1 cellular context compared by ENCODE assay signal in genomic region chr11:33774356-33775063, GRCh38.
TF ChIP-seq lines count a peak whose summit lies in the region.

A gene with protein sequence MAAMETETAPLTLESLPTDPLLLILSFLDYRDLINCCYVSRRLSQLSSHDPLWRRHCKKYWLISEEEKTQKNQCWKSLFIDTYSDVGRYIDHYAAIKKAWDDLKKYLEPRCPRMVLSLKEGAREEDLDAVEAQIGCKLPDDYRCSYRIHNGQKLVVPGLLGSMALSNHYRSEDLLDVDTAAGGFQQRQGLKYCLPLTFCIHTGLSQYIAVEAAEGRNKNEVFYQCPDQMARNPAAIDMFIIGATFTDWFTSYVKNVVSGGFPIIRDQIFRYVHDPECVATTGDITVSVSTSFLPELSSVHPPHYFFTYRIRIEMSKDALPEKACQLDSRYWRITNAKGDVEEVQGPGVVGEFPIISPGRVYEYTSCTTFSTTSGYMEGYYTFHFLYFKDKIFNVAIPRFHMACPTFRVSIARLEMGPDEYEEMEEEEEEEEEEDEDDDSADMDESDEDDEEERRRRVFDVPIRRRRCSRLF (minus strand): TSS chr11:33774520. CDS start chr11:33774497, 23 bp downstream.

TF ChIP-seq in GM12878, 131 proteins besides CTCF, POLR2A, EP300 and RAD21 (continued from another document and continues in another):
- TF ChIP-seq, protein P1, sequence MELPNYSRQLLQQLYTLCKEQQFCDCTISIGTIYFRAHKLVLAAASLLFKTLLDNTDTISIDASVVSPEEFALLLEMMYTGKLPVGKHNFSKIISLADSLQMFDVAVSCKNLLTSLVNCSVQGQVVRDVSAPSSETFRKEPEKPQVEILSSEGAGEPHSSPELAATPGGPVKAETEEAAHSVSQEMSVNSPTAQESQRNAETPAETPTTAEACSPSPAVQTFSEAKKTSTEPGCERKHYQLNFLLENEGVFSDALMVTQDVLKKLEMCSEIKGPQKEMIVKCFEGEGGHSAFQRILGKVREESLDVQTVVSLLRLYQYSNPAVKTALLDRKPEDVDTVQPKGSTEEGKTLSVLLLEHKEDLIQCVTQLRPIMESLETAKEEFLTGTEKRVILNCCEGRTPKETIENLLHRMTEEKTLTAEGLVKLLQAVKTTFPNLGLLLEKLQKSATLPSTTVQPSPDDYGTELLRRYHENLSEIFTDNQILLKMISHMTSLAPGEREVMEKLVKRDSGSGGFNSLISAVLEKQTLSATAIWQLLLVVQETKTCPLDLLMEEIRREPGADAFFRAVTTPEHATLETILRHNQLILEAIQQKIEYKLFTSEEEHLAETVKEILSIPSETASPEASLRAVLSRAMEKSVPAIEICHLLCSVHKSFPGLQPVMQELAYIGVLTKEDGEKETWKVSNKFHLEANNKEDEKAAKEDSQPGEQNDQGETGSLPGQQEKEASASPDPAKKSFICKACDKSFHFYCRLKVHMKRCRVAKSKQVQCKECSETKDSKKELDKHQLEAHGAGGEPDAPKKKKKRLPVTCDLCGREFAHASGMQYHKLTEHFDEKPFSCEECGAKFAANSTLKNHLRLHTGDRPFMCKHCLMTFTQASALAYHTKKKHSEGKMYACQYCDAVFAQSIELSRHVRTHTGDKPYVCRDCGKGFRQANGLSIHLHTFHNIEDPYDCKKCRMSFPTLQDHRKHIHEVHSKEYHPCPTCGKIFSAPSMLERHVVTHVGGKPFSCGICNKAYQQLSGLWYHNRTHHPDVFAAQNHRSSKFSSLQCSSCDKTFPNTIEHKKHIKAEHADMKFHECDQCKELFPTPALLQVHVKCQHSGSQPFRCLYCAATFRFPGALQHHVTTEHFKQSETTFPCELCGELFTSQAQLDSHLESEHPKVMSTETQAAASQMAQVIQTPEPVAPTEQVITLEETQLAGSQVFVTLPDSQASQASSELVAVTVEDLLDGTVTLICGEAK (IDR thresholded peaks at IDR 0.05; ENCODE audit: borderline replicate concordance), result peak; percentile 33; the same call in 1 of the 2 replicates
- TF ChIP-seq SMARCA5 (IDR thresholded peaks at IDR 0.05), result no peak
- no peak for TF ChIP-seq SMAD5 (IDR thresholded peaks at IDR 0.05; ENCODE audit: low read depth)
- peak; percentile 35; the same call in 1 of the 2 replicates for TF ChIP-seq POLR2AphosphoS5 (IDR thresholded peaks at IDR 0.05; ENCODE audit: low read length)
- no peak for TF ChIP-seq BCL11A (IDR thresholded peaks at IDR 0.05; ENCODE audit: low read depth, low read length)
- TF ChIP-seq PKNOX1 (IDR thresholded peaks at IDR 0.05), result no peak
- no peak for TF ChIP-seq ZZZ3 (IDR thresholded peaks at IDR 0.05; ENCODE audit: control insufficient read depth, insufficient read length, low read depth)
- TF ChIP-seq, protein P2, sequence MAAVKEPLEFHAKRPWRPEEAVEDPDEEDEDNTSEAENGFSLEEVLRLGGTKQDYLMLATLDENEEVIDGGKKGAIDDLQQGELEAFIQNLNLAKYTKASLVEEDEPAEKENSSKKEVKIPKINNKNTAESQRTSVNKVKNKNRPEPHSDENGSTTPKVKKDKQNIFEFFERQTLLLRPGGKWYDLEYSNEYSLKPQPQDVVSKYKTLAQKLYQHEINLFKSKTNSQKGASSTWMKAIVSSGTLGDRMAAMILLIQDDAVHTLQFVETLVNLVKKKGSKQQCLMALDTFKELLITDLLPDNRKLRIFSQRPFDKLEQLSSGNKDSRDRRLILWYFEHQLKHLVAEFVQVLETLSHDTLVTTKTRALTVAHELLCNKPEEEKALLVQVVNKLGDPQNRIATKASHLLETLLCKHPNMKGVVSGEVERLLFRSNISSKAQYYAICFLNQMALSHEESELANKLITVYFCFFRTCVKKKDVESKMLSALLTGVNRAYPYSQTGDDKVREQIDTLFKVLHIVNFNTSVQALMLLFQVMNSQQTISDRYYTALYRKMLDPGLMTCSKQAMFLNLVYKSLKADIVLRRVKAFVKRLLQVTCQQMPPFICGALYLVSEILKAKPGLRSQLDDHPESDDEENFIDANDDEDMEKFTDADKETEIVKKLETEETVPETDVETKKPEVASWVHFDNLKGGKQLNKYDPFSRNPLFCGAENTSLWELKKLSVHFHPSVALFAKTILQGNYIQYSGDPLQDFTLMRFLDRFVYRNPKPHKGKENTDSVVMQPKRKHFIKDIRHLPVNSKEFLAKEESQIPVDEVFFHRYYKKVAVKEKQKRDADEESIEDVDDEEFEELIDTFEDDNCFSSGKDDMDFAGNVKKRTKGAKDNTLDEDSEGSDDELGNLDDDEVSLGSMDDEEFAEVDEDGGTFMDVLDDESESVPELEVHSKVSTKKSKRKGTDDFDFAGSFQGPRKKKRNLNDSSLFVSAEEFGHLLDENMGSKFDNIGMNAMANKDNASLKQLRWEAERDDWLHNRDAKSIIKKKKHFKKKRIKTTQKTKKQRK (IDR thresholded peaks at IDR 0.05; ENCODE audit: low read depth, low read length), result no peak
- TF ChIP-seq TAF1 (IDR thresholded peaks at IDR 0.05; ENCODE audit: borderline replicate concordance, low read depth, low read length), result peak; percentile 64; the same call in 1 of the 2 replicates
- no peak for TF ChIP-seq SPI1 (IDR thresholded peaks at IDR 0.05; ENCODE audit: borderline replicate concordance, insufficient read depth, low read depth, low read length)
- no peak for TF ChIP-seq RAD51 (IDR thresholded peaks at IDR 0.05)
- no peak for TF ChIP-seq JUND (IDR thresholded peaks at IDR 0.05; ENCODE audit: low read depth, low read length)
- no peak for TF ChIP-seq HDAC6 (IDR thresholded peaks at IDR 0.05; ENCODE audit: unreplicated experiment)
- peak; percentile 70 for TF ChIP-seq NBN (IDR thresholded peaks at IDR 0.05)
- TF ChIP-seq HDGF (IDR thresholded peaks at IDR 0.05), result 0 out of 2 replicates have a peak, but pooled peaks have one; percentile 18
- TF ChIP-seq, protein P3, sequence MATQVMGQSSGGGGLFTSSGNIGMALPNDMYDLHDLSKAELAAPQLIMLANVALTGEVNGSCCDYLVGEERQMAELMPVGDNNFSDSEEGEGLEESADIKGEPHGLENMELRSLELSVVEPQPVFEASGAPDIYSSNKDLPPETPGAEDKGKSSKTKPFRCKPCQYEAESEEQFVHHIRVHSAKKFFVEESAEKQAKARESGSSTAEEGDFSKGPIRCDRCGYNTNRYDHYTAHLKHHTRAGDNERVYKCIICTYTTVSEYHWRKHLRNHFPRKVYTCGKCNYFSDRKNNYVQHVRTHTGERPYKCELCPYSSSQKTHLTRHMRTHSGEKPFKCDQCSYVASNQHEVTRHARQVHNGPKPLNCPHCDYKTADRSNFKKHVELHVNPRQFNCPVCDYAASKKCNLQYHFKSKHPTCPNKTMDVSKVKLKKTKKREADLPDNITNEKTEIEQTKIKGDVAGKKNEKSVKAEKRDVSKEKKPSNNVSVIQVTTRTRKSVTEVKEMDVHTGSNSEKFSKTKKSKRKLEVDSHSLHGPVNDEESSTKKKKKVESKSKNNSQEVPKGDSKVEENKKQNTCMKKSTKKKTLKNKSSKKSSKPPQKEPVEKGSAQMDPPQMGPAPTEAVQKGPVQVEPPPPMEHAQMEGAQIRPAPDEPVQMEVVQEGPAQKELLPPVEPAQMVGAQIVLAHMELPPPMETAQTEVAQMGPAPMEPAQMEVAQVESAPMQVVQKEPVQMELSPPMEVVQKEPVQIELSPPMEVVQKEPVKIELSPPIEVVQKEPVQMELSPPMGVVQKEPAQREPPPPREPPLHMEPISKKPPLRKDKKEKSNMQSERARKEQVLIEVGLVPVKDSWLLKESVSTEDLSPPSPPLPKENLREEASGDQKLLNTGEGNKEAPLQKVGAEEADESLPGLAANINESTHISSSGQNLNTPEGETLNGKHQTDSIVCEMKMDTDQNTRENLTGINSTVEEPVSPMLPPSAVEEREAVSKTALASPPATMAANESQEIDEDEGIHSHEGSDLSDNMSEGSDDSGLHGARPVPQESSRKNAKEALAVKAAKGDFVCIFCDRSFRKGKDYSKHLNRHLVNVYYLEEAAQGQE (IDR thresholded peaks at IDR 0.05; ENCODE audit: low read depth, low read length), result no peak
- no peak for TF ChIP-seq ELK1 (IDR thresholded peaks at IDR 0.05; ENCODE audit: low read depth, low read length)
- TF ChIP-seq, protein P4, sequence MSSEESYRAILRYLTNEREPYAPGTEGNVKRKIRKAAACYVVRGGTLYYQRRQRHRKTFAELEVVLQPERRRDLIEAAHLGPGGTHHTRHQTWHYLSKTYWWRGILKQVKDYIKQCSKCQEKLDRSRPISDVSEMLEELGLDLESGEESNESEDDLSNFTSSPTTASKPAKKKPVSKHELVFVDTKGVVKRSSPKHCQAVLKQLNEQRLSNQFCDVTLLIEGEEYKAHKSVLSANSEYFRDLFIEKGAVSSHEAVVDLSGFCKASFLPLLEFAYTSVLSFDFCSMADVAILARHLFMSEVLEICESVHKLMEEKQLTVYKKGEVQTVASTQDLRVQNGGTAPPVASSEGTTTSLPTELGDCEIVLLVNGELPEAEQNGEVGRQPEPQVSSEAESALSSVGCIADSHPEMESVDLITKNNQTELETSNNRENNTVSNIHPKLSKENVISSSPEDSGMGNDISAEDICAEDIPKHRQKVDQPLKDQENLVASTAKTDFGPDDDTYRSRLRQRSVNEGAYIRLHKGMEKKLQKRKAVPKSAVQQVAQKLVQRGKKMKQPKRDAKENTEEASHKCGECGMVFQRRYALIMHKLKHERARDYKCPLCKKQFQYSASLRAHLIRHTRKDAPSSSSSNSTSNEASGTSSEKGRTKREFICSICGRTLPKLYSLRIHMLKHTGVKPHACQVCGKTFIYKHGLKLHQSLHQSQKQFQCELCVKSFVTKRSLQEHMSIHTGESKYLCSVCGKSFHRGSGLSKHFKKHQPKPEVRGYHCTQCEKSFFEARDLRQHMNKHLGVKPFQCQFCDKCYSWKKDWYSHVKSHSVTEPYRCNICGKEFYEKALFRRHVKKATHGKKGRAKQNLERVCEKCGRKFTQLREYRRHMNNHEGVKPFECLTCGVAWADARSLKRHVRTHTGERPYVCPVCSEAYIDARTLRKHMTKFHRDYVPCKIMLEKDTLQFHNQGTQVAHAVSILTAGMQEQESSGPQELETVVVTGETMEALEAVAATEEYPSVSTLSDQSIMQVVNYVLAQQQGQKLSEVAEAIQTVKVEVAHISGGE (CRISPR knock-in tag; IDR thresholded peaks at IDR 0.05), result no peak
- no peak for TF ChIP-seq NR2F1 (conservative IDR thresholded peaks at IDR 0.05)
- no peak for TF ChIP-seq SIX5 (IDR thresholded peaks at IDR 0.05; ENCODE audit: low read depth, low read length, severe bottlenecking)
- no peak for TF ChIP-seq BRCA1 (IDR thresholded peaks at IDR 0.05; ENCODE audit: low read depth, low read length)
- TF ChIP-seq HDAC2 (IDR thresholded peaks at IDR 0.05), result no peak
- no peak for TF ChIP-seq ZBED1 (IDR thresholded peaks at IDR 0.05; ENCODE audit: borderline replicate concordance)
- TF ChIP-seq BCLAF1 (IDR thresholded peaks at IDR 0.05), result no peak
- TF ChIP-seq EED (IDR thresholded peaks at IDR 0.05; ENCODE audit: low read depth), result no peak
- TF ChIP-seq ASH2L (IDR thresholded peaks at IDR 0.05; ENCODE audit: borderline replicate concordance, low read depth), result no peak
- TF ChIP-seq SREBF2 (IDR thresholded peaks at IDR 0.05; ENCODE audit: low read length), result no peak
- TF ChIP-seq, protein P5, sequence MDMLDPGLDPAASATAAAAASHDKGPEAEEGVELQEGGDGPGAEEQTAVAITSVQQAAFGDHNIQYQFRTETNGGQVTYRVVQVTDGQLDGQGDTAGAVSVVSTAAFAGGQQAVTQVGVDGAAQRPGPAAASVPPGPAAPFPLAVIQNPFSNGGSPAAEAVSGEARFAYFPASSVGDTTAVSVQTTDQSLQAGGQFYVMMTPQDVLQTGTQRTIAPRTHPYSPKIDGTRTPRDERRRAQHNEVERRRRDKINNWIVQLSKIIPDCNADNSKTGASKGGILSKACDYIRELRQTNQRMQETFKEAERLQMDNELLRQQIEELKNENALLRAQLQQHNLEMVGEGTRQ (IDR thresholded peaks at IDR 0.05; ENCODE audit: borderline replicate concordance, low read depth, low read length), result no peak
- no peak for TF ChIP-seq E2F4 (IDR thresholded peaks at IDR 0.05; ENCODE audit: low read depth, low read length)
- no peak for TF ChIP-seq IKZF1 (conservative IDR thresholded peaks at IDR 0.05)
